ENCODE assay signal across 19 cellular contexts in the genomic region with DNA sequence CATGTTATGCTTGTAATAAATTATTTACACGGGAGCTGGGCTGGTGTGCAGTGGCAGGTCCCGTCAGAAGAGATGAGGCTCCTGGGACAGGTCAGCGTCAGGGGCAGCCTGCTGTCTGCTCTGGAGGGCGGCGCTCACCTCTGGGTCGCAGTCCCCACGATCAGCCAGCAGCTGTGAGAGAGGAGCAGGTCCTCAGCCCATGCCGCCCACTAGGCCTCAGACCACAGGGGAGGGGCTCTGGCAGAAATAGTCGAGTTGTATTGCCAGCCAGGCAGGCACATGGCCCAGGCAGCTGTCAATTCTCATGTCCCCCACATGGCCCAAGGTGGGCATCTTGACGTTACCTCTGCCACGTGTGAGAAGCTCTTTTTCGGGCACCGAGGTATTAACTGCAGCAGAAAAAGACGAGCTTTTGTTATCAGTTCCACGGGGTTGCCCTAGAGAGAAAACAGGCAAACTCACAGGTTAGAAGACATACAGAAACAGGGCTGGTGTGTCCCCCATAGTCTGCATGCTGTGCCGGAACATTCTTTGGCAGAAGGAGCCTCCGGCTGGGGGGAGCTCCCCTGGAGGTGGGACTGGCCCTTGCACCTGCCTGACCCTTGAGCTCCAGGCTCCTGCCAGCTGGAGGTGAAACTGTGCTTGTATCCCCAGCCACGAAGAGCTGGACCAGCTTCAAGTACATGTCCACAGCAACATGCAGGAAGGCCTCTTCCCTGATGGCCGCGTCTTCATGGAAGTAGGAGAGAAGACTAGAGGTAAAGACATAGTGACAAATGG. TPM values are rescaled to one million over a fixed set of nuclear protein-coding genes. Genes with fewer than 3 reads are reported as not detected.
DNase-seq lines count a peak whose midpoint lies in the region; ATAC-seq lines count a peak whose summit lies in the region.
"Had no signal": no experiment of that assay in that cellular context is flagged by ENCODE, and none has a peak within 500 bp of the region (broad histone marks: within the 10 kb centered on the region; RNA-seq: fewer than 3 reads in every experiment).

No MANE protein-coding gene starts in this region.

- H3K27me3 Mint-ChIP-seq in activated CD4-positive, alpha-beta T cell treated with anti-CD3 and anti-CD28 coated beads, Interleukin-2, amount 10 ng/mL, durations not matched to agents 24 days and 14 days, result no peaks in the 10 kb centered on the region
- H3K27me3 Mint-ChIP-seq in naive thymus-derived CD4-positive, alpha-beta T cell, result no peaks in the 10 kb centered on the region
- H3K27me3 Mint-ChIP-seq: activated CD8-positive, alpha-beta T cell treated with anti-CD3 and anti-CD28 coated beads for 36 hours had no signal

- H3K4me1 Mint-ChIP-seq in activated CD4-positive, alpha-beta T cell treated with anti-CD3 and anti-CD28 coated beads, Interleukin-2, amount 10 ng/mL, durations not matched to agents 24 days and 14 days, result peaks cover 22% of the 10 kb centered on the region
- peaks cover 4 to 69% (median 46%) of the 10 kb centered on the region in 7 donors for H3K4me1 Mint-ChIP-seq in naive thymus-derived CD4-positive, alpha-beta T cell
- H3K4me1 Mint-ChIP-seq: mesothelial cell of epicardium had no signal

- intact Hi-C loops in activated CD4-positive, alpha-beta T cell treated with anti-CD3 and anti-CD28 coated beads, Interleukin-2, amount 10 ng/mL, durations not matched to agents 24 days and 14 days (cut with micrococcal nuclease), result no loop called here
- intact Hi-C loops in naive thymus-derived CD4-positive, alpha-beta T cell (cut with micrococcal nuclease), result loop anchor here in 1 of 2 donors (5.0 kb wide), 1 partner anchor 49 kb away; no protein-coding TSS in a partner anchor

- H3K36me3 ChIP-seq in naive thymus-derived CD4-positive, alpha-beta T cell (ENCODE audit: control insufficient read depth in 2 of 3, insufficient read depth in 3 of 3, low read length in 3 of 3), result peaks cover 23 to 67% (median 42%) of the 10 kb centered on the region in 3 experiments

- H3K9me3 ChIP-seq in naive thymus-derived CD4-positive, alpha-beta T cell (ENCODE audit: control insufficient read depth in 2 of 3, low read length in 3 of 3), result no peaks in the 10 kb centered on the region
- H3K9me3 ChIP-seq: gastrocnemius medialis, HAP-1, psoas muscle had no signal

- ATAC-seq in naive thymus-derived CD4-positive, alpha-beta T cell, result no peak
- no peak for ATAC-seq in HG02610 (IDR thresholded peaks at IDR 0.05; ENCODE audit: unreplicated experiment)
- ATAC-seq: activated CD8-positive, alpha-beta T cell treated with anti-CD3 and anti-CD28 coated beads for 36 hours; gastrocnemius medialis had no signal

- H3K27ac ChIP-seq in angular gyrus (ENCODE audit: low read depth, low read length), result peak overlapping the region; percentile 16
- no peak overlapping the region for H3K27ac ChIP-seq in naive thymus-derived CD4-positive, alpha-beta T cell (ENCODE audit: low read depth, low read length)
- H3K27ac ChIP-seq: gastrocnemius medialis, psoas muscle, VCaP had no signal

- CTCF ChIA-PET in naive thymus-derived CD4-positive, alpha-beta T cell (lab: Charles Lee), result interaction anchor here (0.7 to 2.0 kb wide), 4 partner anchors 33 to 126 kb away, joined by 3 to 7 read pairs (median 4); no protein-coding TSS in a partner anchor

- H3K4me3 ChIP-seq in naive thymus-derived CD4-positive, alpha-beta T cell (ENCODE audit: low read length), result no peak overlapping the region
- H3K4me3 ChIP-seq: gastrocnemius medialis, HAP-1, psoas muscle, smooth muscle cell had no signal

- POLR2A ChIA-PET in naive thymus-derived CD4-positive, alpha-beta T cell (lab: Charles Lee), result interaction anchor here (0.8 to 11.0 kb wide), 9 partner anchors 9 to 47 kb away, joined by 3 to 156 read pairs (median 4); a partner anchor contains a TSS

- H3K27me3 ChIP-seq in naive thymus-derived CD4-positive, alpha-beta T cell (ENCODE audit: control insufficient read depth in 2 of 2, insufficient read depth in 2 of 2, low read length in 2 of 2), result no peaks in the 10 kb centered on the region
- H3K27me3 ChIP-seq: gastrocnemius medialis had no signal

- H3K36me3 Mint-ChIP-seq in activated CD4-positive, alpha-beta T cell treated with anti-CD3 and anti-CD28 coated beads, Interleukin-2, amount 10 ng/mL, durations not matched to agents 24 days and 14 days (ENCODE audit: low read depth), result peaks cover 68% of the 10 kb centered on the region
- H3K36me3 Mint-ChIP-seq in naive thymus-derived CD4-positive, alpha-beta T cell, result peaks cover 11 to 42% (median 24%) of the 10 kb centered on the region in 5 donors

- peaks cover 24 to 31% of the 10 kb centered on the region in 2 donors for H3K4me1 ChIP-seq in naive thymus-derived CD4-positive, alpha-beta T cell (ENCODE audit: control insufficient read depth in 2 of 2, insufficient read depth in 2 of 2, low read length in 2 of 2)
- H3K4me1 ChIP-seq: gastrocnemius medialis, HAP-1, psoas muscle had no signal

- no peak overlapping the region for H3K4me3 Mint-ChIP-seq in activated CD4-positive, alpha-beta T cell treated with anti-CD3 and anti-CD28 coated beads, Interleukin-2, amount 10 ng/mL, durations not matched to agents 24 days and 14 days
- H3K4me3 Mint-ChIP-seq in naive thymus-derived CD4-positive, alpha-beta T cell, result peak overlapping the region in 3 of 10 donors; percentile 4 to 23 (median 20)
- H3K4me3 Mint-ChIP-seq: activated CD8-positive, alpha-beta T cell treated with anti-CD3 and anti-CD28 coated beads for 36 hours; mesothelial cell of epicardium had no signal

- DNase-seq in activated CD4-positive, alpha-beta T cell treated with anti-CD3 and anti-CD28 coated beads, Interleukin-2, amount 10 ng/mL, durations not matched to agents 24 days and 14 days, result no peak
- no peak for DNase-seq in activated CD4-positive, alpha-beta T cell treated with anti-CD3 and anti-CD28 coated beads for 48 hours
- DNase-seq in D341Med (ENCODE audit: low spot score) (peak; percentile 34), mucosa of gallbladder (ENCODE audit: low spot score) (no peak), hypothalamus (lab: John Stamatoyannopoulos, UW) (no peak)
- no peak for DNase-seq in naive thymus-derived CD4-positive, alpha-beta T cell
- DNase-seq: activated CD8-positive, alpha-beta T cell treated with anti-CD3 and anti-CD28 coated beads for 36 hours; amniotic stem cell; gastrocnemius medialis; NCI-H1930; NCI-H345; OCI-M1; psoas muscle had no signal

- H3K9me3 Mint-ChIP-seq in activated CD4-positive, alpha-beta T cell treated with anti-CD3 and anti-CD28 coated beads, Interleukin-2, amount 10 ng/mL, durations not matched to agents 24 days and 14 days, result no peaks in the 10 kb centered on the region
- H3K9me3 Mint-ChIP-seq in naive thymus-derived CD4-positive, alpha-beta T cell, result no peaks in the 10 kb centered on the region
- H3K9me3 Mint-ChIP-seq: activated CD8-positive, alpha-beta T cell treated with anti-CD3 and anti-CD28 coated beads for 36 hours; mesothelial cell of epicardium had no signal

- peak overlapping the region; percentile 51 for H3K27ac Mint-ChIP-seq in activated CD4-positive, alpha-beta T cell treated with anti-CD3 and anti-CD28 coated beads, Interleukin-2, amount 10 ng/mL, durations not matched to agents 24 days and 14 days
- H3K27ac Mint-ChIP-seq in naive thymus-derived CD4-positive, alpha-beta T cell, result peak overlapping the region in 6 of 9 donors; percentile 12 to 69 (median 40)
- H3K27ac Mint-ChIP-seq: mesothelial cell of epicardium had no signal

RNA-seq across cellular contexts. Expression of a gene that starts 17.4 kb away (rescaled TPM):
- 32.9 and 33.3 TPM in 2 replicates for total RNA-seq in activated CD4-positive, alpha-beta T cell treated with anti-CD3 and anti-CD28 coated beads, Interleukin-2, amount 10 ng/mL, durations not matched to agents 24 days and 14 days
- 100 to 1,000 TPM in 4 of 5 experiments, 10 to 100 TPM in 1; 75.4 to 160 (median 137) TPM for total RNA-seq in naive thymus-derived CD4-positive, alpha-beta T cell
- polyA plus RNA-seq in naive thymus-derived CD4-positive, alpha-beta T cell, result 10 to 100 TPM; 17.0 to 65.1 TPM
- 39.0 TPM for total RNA-seq in mucosa of gallbladder

RNA-seq across cellular contexts. Expression of a gene that starts 18.0 kb away (rescaled TPM):
- 3.6 and 3.9 TPM in 2 replicates for total RNA-seq in activated CD4-positive, alpha-beta T cell treated with anti-CD3 and anti-CD28 coated beads, Interleukin-2, amount 10 ng/mL, durations not matched to agents 24 days and 14 days
- 10 to 100 TPM; 11.2 to 28.9 (median 13.3) TPM for total RNA-seq in naive thymus-derived CD4-positive, alpha-beta T cell
- polyA plus RNA-seq in naive thymus-derived CD4-positive, alpha-beta T cell, result 1 to 10 TPM in 1 of 2 donors, under 1 TPM in 1; 0.93 to 1.5 TPM
- total RNA-seq in mucosa of gallbladder, result 20.8 TPM

RNA-seq across cellular contexts. Expression of a gene that starts 37.2 kb away (rescaled TPM):
- 12.8 and 13.2 TPM in 2 replicates for total RNA-seq in activated CD4-positive, alpha-beta T cell treated with anti-CD3 and anti-CD28 coated beads, Interleukin-2, amount 10 ng/mL, durations not matched to agents 24 days and 14 days
- total RNA-seq in naive thymus-derived CD4-positive, alpha-beta T cell, result 10 to 100 TPM in 3 of 5 experiments, 1 to 10 TPM in 2; 8.4 to 32.2 (median 12.0) TPM
- 10 to 100 TPM in 1 of 2 donors, 1 to 10 TPM in 1; 7.0 to 12.4 TPM for polyA plus RNA-seq in naive thymus-derived CD4-positive, alpha-beta T cell
- 29.6 TPM for total RNA-seq in mucosa of gallbladder

RNA-seq across cellular contexts. Expression of a gene that starts 52.2 kb away (rescaled TPM):
- 104 and 108 TPM in 2 replicates for total RNA-seq in activated CD4-positive, alpha-beta T cell treated with anti-CD3 and anti-CD28 coated beads, Interleukin-2, amount 10 ng/mL, durations not matched to agents 24 days and 14 days
- total RNA-seq in naive thymus-derived CD4-positive, alpha-beta T cell, result 100 to 1,000 TPM in 3 of 5 experiments, 10 to 100 TPM in 2; 91.5 to 150 (median 102) TPM
- 10 to 100 TPM; 32.8 to 68.4 TPM for polyA plus RNA-seq in naive thymus-derived CD4-positive, alpha-beta T cell
- 168 TPM for total RNA-seq in mucosa of gallbladder
